In the genomic region with DNA sequence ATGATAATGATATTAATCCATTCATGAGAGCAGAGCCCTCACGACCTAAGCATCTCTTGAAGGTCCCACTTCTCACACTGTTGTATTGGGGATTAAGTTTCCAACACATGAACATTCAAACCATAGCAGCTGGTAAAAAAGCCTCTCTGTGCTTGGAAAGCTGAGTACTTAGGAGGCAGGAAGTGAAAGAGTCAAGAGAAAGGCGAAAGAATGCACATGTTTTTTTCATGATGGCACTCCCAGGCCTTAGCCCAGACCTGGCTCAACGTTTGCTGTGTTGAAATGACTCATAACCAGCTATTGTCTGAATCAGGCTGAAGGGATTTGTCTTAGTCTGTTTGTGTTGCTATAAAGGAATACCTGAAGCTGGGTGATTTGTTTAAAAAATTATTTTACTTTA, we compare ENCODE assay signal across 15 cellular contexts.
DNase-seq lines count a peak whose midpoint lies in the region; ATAC-seq and TF ChIP-seq lines count a peak whose summit lies in the region.
"Had no signal": no experiment of that assay in that cellular context is flagged by ENCODE, and none has a peak within 500 bp of the region (broad histone marks: within the 10 kb centered on the region; RNA-seq: fewer than 3 reads in every experiment).

No MANE protein-coding gene starts in this region.

- no peaks in the 10 kb centered on the region for H3K9me3 ChIP-seq in MM.1S (replicated peaks; ENCODE audit: insufficient read depth, low read length)
- peaks cover 0 to 20% of the 10 kb centered on the region in 2 donors for H3K9me3 ChIP-seq in neuronal stem cell (replicated peaks in 1 of 2; ENCODE audit: control insufficient read depth in 2 of 2, insufficient read depth in 1 of 2, low read depth in 1 of 2, low read length in 2 of 2)
- H3K9me3 ChIP-seq: mucosa of descending colon had no signal

- no peak overlapping the region for H2BK15ac ChIP-seq in neuronal stem cell (ENCODE audit: low read length)

- no peaks in the 10 kb centered on the region for H3K9me2 ChIP-seq in MM.1S (replicated peaks; ENCODE audit: insufficient read depth, low read length)

- in situ Hi-C loops in brain microvascular endothelial cell (cut with HindIII; ENCODE audit: low pct_ligation_motif_present, low sequenced_read_pairs), result no loop called here

- no peaks in the 10 kb centered on the region for H3K79me2 ChIP-seq in MM.1S (ENCODE audit: low read length)

- WGBS in neuronal stem cell (ENCODE audit: extremely low coverage in 2 of 2, insufficient read length in 2 of 2, insufficient replicate concordance in 1 of 2), 2 donors, result no CpG with 5 or more reads among the region's 3 CpGs

- H3K18ac ChIP-seq in neuronal stem cell (ENCODE audit: low read length), result no peak overlapping the region

- H2BK5ac ChIP-seq in neuronal stem cell (ENCODE audit: low read length), result no peak overlapping the region

- H4K20me1 ChIP-seq in MM.1S (ENCODE audit: insufficient read depth, low read length), result no peaks in the 10 kb centered on the region

- H3K4me1 ChIP-seq in MM.1S (ENCODE audit: low read length) (no peaks in the 10 kb centered on the region), neuronal stem cell (ENCODE audit: control insufficient read depth in 2 of 2, insufficient read depth in 1 of 2, low read depth in 1 of 2, low read length in 2 of 2) (peaks cover 2 to 6% of the 10 kb centered on the region in 2 donors)

- H2AK5ac ChIP-seq in neuronal stem cell (ENCODE audit: low read depth, low read length), result no peak overlapping the region

- H4K91ac ChIP-seq in neuronal stem cell (ENCODE audit: low read depth, low read length, poor library complexity), result no peak overlapping the region

- no peak overlapping the region for H3K23ac ChIP-seq in neuronal stem cell (ENCODE audit: low read depth, low read length, poor library complexity)

- no peak overlapping the region for H2BK120ac ChIP-seq in neuronal stem cell (ENCODE audit: low read depth, low read length)

- no peak for TF ChIP-seq CTCF in MM.1S (IDR thresholded peaks at IDR 0.05; ENCODE audit: low read length)
- TF ChIP-seq CTCF in brain microvascular endothelial cell (IDR thresholded peaks at IDR 0.05; ENCODE audit: low read depth, low read length, missing control alignments), result no peak

- H2AFZ ChIP-seq in MM.1S (ENCODE audit: low read length) (no peak overlapping the region), neuronal stem cell (ENCODE audit: low read length) (peak overlapping the region; percentile 13)

- H3K14ac ChIP-seq in neuronal stem cell (ENCODE audit: low read length), result no peak overlapping the region

- H3K4me3 ChIP-seq in MM.1S (ENCODE audit: low read length) (no peak overlapping the region), brain microvascular endothelial cell (ENCODE audit: low read depth, low read length) (no peak overlapping the region), neuronal stem cell (ENCODE audit: low read length in 2 of 2) (no peak overlapping the region)
- H3K4me3 ChIP-seq: mucosa of descending colon had no signal

- no peaks in the 10 kb centered on the region for H3K36me3 ChIP-seq in MM.1S (replicated peaks; ENCODE audit: insufficient read depth, low read length)
- no peaks in the 10 kb centered on the region for H3K36me3 ChIP-seq in brain microvascular endothelial cell (replicated peaks)
- H3K36me3 ChIP-seq in neuronal stem cell (replicated peaks in 1 of 2; ENCODE audit: control insufficient read depth in 2 of 2, insufficient read depth in 2 of 2, low read length in 2 of 2), result no peaks in the 10 kb centered on the region

- no peaks in the 10 kb centered on the region for H3F3A ChIP-seq in MM.1S (ENCODE audit: insufficient read depth, low read length)

- H3K79me1 ChIP-seq in neuronal stem cell (ENCODE audit: low read depth, low read length), result no peaks in the 10 kb centered on the region

- no peak overlapping the region for H3K27ac ChIP-seq in MM.1S (ENCODE audit: low read length)
- no peak overlapping the region for H3K27ac ChIP-seq in brain microvascular endothelial cell
- no peak overlapping the region for H3K27ac ChIP-seq in neuronal stem cell (replicated peaks; ENCODE audit: low read length)
- H3K27ac ChIP-seq: HL-60 had no signal

- H3K4me2 ChIP-seq in MM.1S (ENCODE audit: low read depth, low read length) (no peak overlapping the region), neuronal stem cell (ENCODE audit: insufficient read depth, low read length, poor library complexity, severe bottlenecking) (no peak overlapping the region)

- H3K27me3 ChIP-seq in MM.1S (replicated peaks; ENCODE audit: insufficient read depth, low read length) (no peaks in the 10 kb centered on the region), brain microvascular endothelial cell (replicated peaks) (no peaks in the 10 kb centered on the region), neuronal stem cell (ENCODE audit: control insufficient read depth in 3 of 3, insufficient read depth in 3 of 3, low read depth in 1 of 3, low read length in 3 of 3) (no peaks in the 10 kb centered on the region)

- DNase-seq in Daoy (ENCODE audit: low read depth), result peak; percentile 83
- DNase-seq in MM.1S, result peak; percentile 18
- peak; percentile 57 for DNase-seq in brain microvascular endothelial cell
- no peak for DNase-seq in neuronal stem cell (ENCODE audit: low spot score)
- no peak for DNase-seq in NCI-H2171 treated with DMSO at 0.1 percent for 48 hours (lab: John Stamatoyannopoulos, UW)
- no peak for DNase-seq in stimulated activated CD8-positive, alpha-beta memory T cell treated with anti-CD3 and anti-CD28 coated beads, Interleukin-4, amount 100 ng/mL, for 48 hours
- no peak for DNase-seq in NCI-H1436 treated with DMSO at 0.1 percent for 48 hours (lab: John Stamatoyannopoulos, UW)
- DNase-seq: C1 segment of cervical spinal cord; mucosa of descending colon; NCI-H345; stimulated activated CD4-positive, alpha-beta T cell treated with anti-CD3 and anti-CD28 coated beads, Interleukin-4, amount 100 ng/mL, for 1 hour; stimulated activated naive CD4-positive, alpha-beta T cell had no signal

- no peak for ATAC-seq in GM18870 (IDR thresholded peaks at IDR 0.05; ENCODE audit: unreplicated experiment)
- ATAC-seq: mucosa of descending colon, Panc1 had no signal

- no peak overlapping the region for H4K8ac ChIP-seq in neuronal stem cell (ENCODE audit: low read depth, low read length)

- H3K9ac ChIP-seq in MM.1S (ENCODE audit: low read length) (no peak overlapping the region), neuronal stem cell (ENCODE audit: low read depth, low read length, poor library complexity) (no peak overlapping the region)

- no peak overlapping the region for H2BK12ac ChIP-seq in neuronal stem cell (ENCODE audit: low read length)

- no peak overlapping the region for H3K4ac ChIP-seq in neuronal stem cell (ENCODE audit: low read length)

Comparison
In these comparisons a context has a peak if more than half of its experiments do, and no peak if none do; other contexts are left out.
1. DNase-seq: peak in Daoy (single experiment), MM.1S (single experiment) and brain microvascular endothelial cell (single experiment); none in neuronal stem cell (single experiment), NCI-H2171 treated with DMSO at 0.1 percent for 48 hours (single experiment), stimulated activated CD8-positive, alpha-beta memory T cell treated with anti-CD3 and anti-CD28 coated beads, Interleukin-4, amount 100 ng/mL, for 48 hours (single experiment) and NCI-H1436 treated with DMSO at 0.1 percent for 48 hours (single experiment).